Comparison of ENCODE assay signal across 25 cellular contexts in genomic region chr7:96747413-96747940, GRCh38.
"Had no signal": no experiment of that assay in that cellular context is flagged by ENCODE, and none has a peak within 500 bp of the region (broad histone marks: within the 10 kb centered on the region; RNA-seq: fewer than 3 reads in every experiment).

No MANE protein-coding gene starts in this region.

- H3K4me3 Mint-ChIP-seq: effector memory CD8-positive, alpha-beta T cell; mesothelial cell of epicardium; naive thymus-derived CD4-positive, alpha-beta T cell; nephron; neural progenitor cell; stimulated activated naive B cell treated with anti-CD40 and anti-IgM and Interleukin-4, amounts not matched to agents 10 μg/mL and 1 μg/mL and 100 μg/mL, for 72 hours; stimulated activated naive CD8-positive, alpha-beta T cell treated with anti-CD3 and anti-CD28 coated beads, Interleukin-15, Interleukin-2, amounts not matched to agents 100 ng/mL and 50 ng/mL, for 24 hours had no signal

- H3K27ac Mint-ChIP-seq: effector memory CD8-positive, alpha-beta T cell; mesothelial cell of epicardium; naive thymus-derived CD4-positive, alpha-beta T cell; nephron; neural progenitor cell; stimulated activated naive B cell treated with anti-CD40 and anti-IgM and Interleukin-4, amounts not matched to agents 10 μg/mL and 1 μg/mL and 100 μg/mL, for 72 hours; stimulated activated naive CD8-positive, alpha-beta T cell treated with anti-CD3 and anti-CD28 coated beads, Interleukin-15, Interleukin-2, amounts not matched to agents 100 ng/mL and 50 ng/mL, for 24 hours had no signal

- DNase-seq: cortex of kidney; effector memory CD8-positive, alpha-beta T cell; erythroblast; esophagus squamous epithelium; foreskin fibroblast; gastrocnemius medialis; head of caudate nucleus; left ventricle myocardium superior; mesenchymal stem cell; naive thymus-derived CD4-positive, alpha-beta T cell; spleen; stimulated activated CD4-positive, alpha-beta T cell treated with anti-CD3 and anti-CD28 coated beads, Interleukin-2, amount 100 ng/mL, for 48 hours; stimulated activated naive B cell treated with anti-CD40 and anti-IgM and Interleukin-4, amounts not matched to agents 10 μg/mL and 1 μg/mL and 100 μg/mL, for 72 hours; upper lobe of left lung had no signal

- H3K4me3 ChIP-seq: esophagus squamous epithelium, gastrocnemius medialis, lung, neural progenitor cell, prostate gland, right atrium auricular region, skin epidermis, spleen, thoracic aorta, tibial nerve, upper lobe of left lung had no signal

- H3K9me3 ChIP-seq: esophagus squamous epithelium, gastrocnemius medialis, prostate gland, thoracic aorta had no signal

- H3K27me3 ChIP-seq: gastrocnemius medialis, neural progenitor cell, right atrium auricular region, tibial nerve, upper lobe of left lung had no signal

- H3K9me3 Mint-ChIP-seq: effector memory CD8-positive, alpha-beta T cell had no signal

- H3K9ac ChIP-seq: neural progenitor cell, parathyroid adenoma had no signal

- H3K4me1 Mint-ChIP-seq: mesothelial cell of epicardium; naive thymus-derived CD4-positive, alpha-beta T cell; nephron; neural progenitor cell; stimulated activated naive B cell treated with anti-CD40 and anti-IgM and Interleukin-4, amounts not matched to agents 10 μg/mL and 1 μg/mL and 100 μg/mL, for 72 hours had no signal

- H3K36me3 Mint-ChIP-seq: neural progenitor cell; stimulated activated naive B cell treated with anti-CD40 and anti-IgM and Interleukin-4, amounts not matched to agents 10 μg/mL and 1 μg/mL and 100 μg/mL, for 72 hours had no signal

- H3K4me1 ChIP-seq: gastrocnemius medialis, neural progenitor cell, parathyroid adenoma, prostate gland, right atrium auricular region, spleen, tibial nerve, upper lobe of left lung had no signal

- H3K36me3 ChIP-seq: esophagus squamous epithelium, gastrocnemius medialis, neural progenitor cell, prostate gland, right atrium auricular region, spleen, thoracic aorta, tibial nerve, upper lobe of left lung had no signal

- H3K27ac ChIP-seq: esophagus squamous epithelium, gastrocnemius medialis, neural progenitor cell, parathyroid adenoma, prostate gland, right atrium auricular region, skin epidermis, spleen, thoracic aorta, tibial nerve, upper lobe of left lung had no signal
